ENCODE assay signal across 10 cellular contexts in the genomic region with DNA sequence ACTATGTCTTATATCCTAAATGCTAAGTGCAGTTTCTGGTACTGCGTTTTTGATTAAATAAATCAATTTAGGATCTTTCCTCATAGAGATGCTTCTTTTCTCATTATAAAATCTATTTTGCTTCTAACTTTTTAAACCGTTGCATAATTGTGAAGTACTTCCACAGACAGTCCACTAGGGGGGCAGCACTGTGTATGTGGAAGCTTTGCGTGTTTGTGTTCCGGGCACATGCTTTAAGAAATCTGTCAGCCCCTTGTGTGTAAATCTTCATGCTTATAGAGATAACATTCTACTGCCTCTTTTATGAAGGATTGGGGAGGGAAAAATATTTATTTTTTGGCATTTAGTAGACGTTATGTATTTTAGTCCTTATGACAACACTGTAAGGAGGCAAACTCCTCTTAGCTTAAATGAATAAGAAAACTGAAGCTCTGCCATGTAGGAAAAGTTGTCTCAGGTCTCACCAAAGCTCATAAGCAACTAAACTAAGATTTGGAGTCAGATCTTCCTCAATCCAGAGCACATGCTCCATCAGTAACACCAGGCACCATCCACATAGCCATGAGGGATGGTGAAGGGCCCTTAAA.
A peak's percentile ranks its signal among the peaks of the same experiment; 100 is the strongest.
DNase-seq lines count a peak whose midpoint lies in the region; ATAC-seq, FAIRE-seq and TF ChIP-seq lines count a peak whose summit lies in the region.
"Had no signal": no experiment of that assay in that cellular context is flagged by ENCODE, and none has a peak within 500 bp of the region (broad histone marks: within the 10 kb centered on the region; RNA-seq: fewer than 3 reads in every experiment).

No MANE protein-coding gene starts in this region.

- peak; percentile 89 for ATAC-seq in GM21619 (IDR thresholded peaks at IDR 0.05; ENCODE audit: unreplicated experiment)
- ATAC-seq in stimulated activated effector memory CD8-positive, alpha-beta T cell treated with anti-CD3 and anti-CD28 coated beads, Interleukin-12 subunit alpha, Interleukin-12 subunit beta, amount 100 ng/mL, for 72 hours, result no peak

- no peaks in the 10 kb centered on the region for H3K36me3 Mint-ChIP-seq in nephron progenitor cell (ENCODE audit: low read depth)
- H3K36me3 Mint-ChIP-seq in stimulated activated effector memory CD8-positive, alpha-beta T cell treated with anti-CD3 and anti-CD28 coated beads, Interleukin-12 subunit alpha, Interleukin-12 subunit beta, amount 100 ng/mL, for 72 hours, result no peaks in the 10 kb centered on the region
- H3K36me3 Mint-ChIP-seq: memory B cell had no signal

- no peak overlapping the region for H3K4me3 Mint-ChIP-seq in nephron progenitor cell
- no peak overlapping the region for H3K4me3 Mint-ChIP-seq in stimulated activated effector memory CD8-positive, alpha-beta T cell treated with anti-CD3 and anti-CD28 coated beads, Interleukin-12 subunit alpha, Interleukin-12 subunit beta, amount 100 ng/mL, for 72 hours
- H3K4me3 Mint-ChIP-seq: memory B cell had no signal

- H3K27me3 ChIP-seq in KMS-11 (ENCODE audit: insufficient read depth, low read depth), result no peaks in the 10 kb centered on the region
- H3K27me3 ChIP-seq in bronchial epithelial cell (ENCODE audit: control insufficient read depth, insufficient read depth, low read length), result no peaks in the 10 kb centered on the region
- H3K27me3 ChIP-seq: SJSA1 had no signal

- peaks cover 23% of the 10 kb centered on the region for H3K27me3 Mint-ChIP-seq in nephron progenitor cell (ENCODE audit: low read depth, poor library complexity)

- no peak overlapping the region for H3K9ac ChIP-seq in KMS-11

- no peak overlapping the region for H3K27ac Mint-ChIP-seq in nephron progenitor cell
- H3K27ac Mint-ChIP-seq in stimulated activated effector memory CD8-positive, alpha-beta T cell treated with anti-CD3 and anti-CD28 coated beads, Interleukin-12 subunit alpha, Interleukin-12 subunit beta, amount 100 ng/mL, for 72 hours, result no peak overlapping the region
- H3K27ac Mint-ChIP-seq: memory B cell had no signal

- no peak overlapping the region for H3K4me3 ChIP-seq in KMS-11 (IDR thresholded peaks at IDR 0.05; ENCODE audit: insufficient read depth, low read depth, low read length)
- H3K4me3 ChIP-seq in bronchial epithelial cell (ENCODE audit: low read depth, low read length), result no peak overlapping the region
- H3K4me3 ChIP-seq: SJSA1 had no signal

- H3K4me1 ChIP-seq in KMS-11 (ENCODE audit: low read depth, poor library complexity, severe bottlenecking), result no peaks in the 10 kb centered on the region
- H3K4me1 ChIP-seq: SJSA1 had no signal

- H3K9me3 Mint-ChIP-seq in nephron progenitor cell, result no peaks in the 10 kb centered on the region
- peaks cover 3% of the 10 kb centered on the region for H3K9me3 Mint-ChIP-seq in stimulated activated effector memory CD8-positive, alpha-beta T cell treated with anti-CD3 and anti-CD28 coated beads, Interleukin-12 subunit alpha, Interleukin-12 subunit beta, amount 100 ng/mL, for 72 hours
- H3K9me3 Mint-ChIP-seq: memory B cell had no signal

- no peaks in the 10 kb centered on the region for H3K79me2 ChIP-seq in KMS-11 (ENCODE audit: insufficient read depth, low read depth)

- FAIRE-seq in bronchial epithelial cell (lab: Jason Lieb, UNC), result no peak

- no peak for DNase-seq in GM10266 (ENCODE audit: extremely low spot score)
- DNase-seq in bronchial epithelial cell (ENCODE audit: low read depth), result peak; percentile 35
- DNase-seq in nephron progenitor cell, result peak; percentile 5
- DNase-seq in dedifferentiated amniotic fluid mesenchymal stem cell (ENCODE audit: extremely low spot score), result no peak
- no peak for DNase-seq in NCI-H345 treated with DMSO at 0.1 percent for 48 hours (lab: John Stamatoyannopoulos, UW; ENCODE audit: unreplicated experiment)
- DNase-seq in stimulated activated effector memory CD8-positive, alpha-beta T cell treated with anti-CD3 and anti-CD28 coated beads, Interleukin-12 subunit alpha, Interleukin-12 subunit beta, amount 100 ng/mL, for 72 hours (ENCODE audit: low spot score in 2 of 2), result no peak

- H3K4me1 Mint-ChIP-seq in nephron progenitor cell, result no peaks in the 10 kb centered on the region
- no peaks in the 10 kb centered on the region for H3K4me1 Mint-ChIP-seq in stimulated activated effector memory CD8-positive, alpha-beta T cell treated with anti-CD3 and anti-CD28 coated beads, Interleukin-12 subunit alpha, Interleukin-12 subunit beta, amount 100 ng/mL, for 72 hours
- H3K4me1 Mint-ChIP-seq: memory B cell had no signal

- no peaks in the 10 kb centered on the region for H4K20me1 ChIP-seq in KMS-11 (ENCODE audit: insufficient read depth)

- no peaks in the 10 kb centered on the region for H3K36me3 ChIP-seq in KMS-11 (ENCODE audit: insufficient read depth)
- no peaks in the 10 kb centered on the region for H3K36me3 ChIP-seq in bronchial epithelial cell (ENCODE audit: control insufficient read depth, insufficient read depth, low read length)
- H3K36me3 ChIP-seq: SJSA1 had no signal

- H3K4me2 ChIP-seq in KMS-11, result no peak overlapping the region

- TF ChIP-seq CTCF in GM10266 (IDR thresholded peaks at IDR 0.05; ENCODE audit: control insufficient read depth, insufficient read depth, low read depth, missing control alignments) (peak; percentile 52), KMS-11 (conservative IDR thresholded peaks at IDR 0.05; ENCODE audit: low read depth, low read length) (peak; percentile 56), bronchial epithelial cell (IDR thresholded peaks at IDR 0.05; ENCODE audit: insufficient read depth, low read length, severe bottlenecking) (peak; percentile 69), nephron progenitor cell (IDR thresholded peaks at IDR 0.05) (peak; percentile 79)

- H3K27ac ChIP-seq in KMS-11, result no peak overlapping the region
- H3K27ac ChIP-seq: SJSA1 had no signal

- no peak overlapping the region for H2AFZ ChIP-seq in KMS-11 (ENCODE audit: low read depth)

Comparison
In these comparisons a context has a peak if more than half of its experiments do, and no peak if none do; other contexts are left out.
1. DNase-seq: peak in bronchial epithelial cell (single experiment) and nephron progenitor cell (single experiment); none in GM10266 (single experiment), dedifferentiated amniotic fluid mesenchymal stem cell (single experiment), NCI-H345 treated with DMSO at 0.1 percent for 48 hours (single experiment) and stimulated activated effector memory CD8-positive, alpha-beta T cell treated with anti-CD3 and anti-CD28 coated beads, Interleukin-12 subunit alpha, Interleukin-12 subunit beta, amount 100 ng/mL, for 72 hours (0 of 2).
2. Peak in every context shown above with its lines, with median percentiles within 50 percentile points of each other: CTCF ChIP-seq.